ENCODE assay signal across 8 cellular contexts in genomic region chr19:57559008-57559403, GRCh38. TPM values are rescaled to one million over a fixed set of nuclear protein-coding genes. Genes with fewer than 3 reads are reported as not detected.
DNase-seq lines count a peak whose midpoint lies in the region; ATAC-seq and TF ChIP-seq lines count a peak whose summit lies in the region.

No MANE protein-coding gene starts in this region.

- peaks cover 8% of the 10 kb centered on the region for H4K20me1 ChIP-seq in neural progenitor cell (ENCODE audit: low read depth)

- H3K9ac ChIP-seq in neural progenitor cell = peak overlapping the region; percentile 65

- TF ChIP-seq CTCF in fibroblast of pulmonary artery (IDR thresholded peaks at IDR 0.05; ENCODE audit: low read length, missing control alignments) (no peak), neural progenitor cell (IDR thresholded peaks at IDR 0.05) (no peak)

- H3K79me2 ChIP-seq in neural progenitor cell (ENCODE audit: low read depth) = peaks cover 20% of the 10 kb centered on the region

- POLR2A ChIA-PET in activated CD4-positive, alpha-beta memory T cell treated with anti-CD3 and anti-CD28 coated beads, Interleukin-2, amount 10 ng/mL, durations not matched to agents 7 days and 5 days (lab: Charles Lee) = interaction anchor here (1.0 to 2.4 kb wide), 3 partner anchors 55 to 74 kb away, joined by 4 to 6 read pairs (median 4); partner anchors contain the start of genes ZNF134, ZNF211 and ZNF773

- CTCF ChIA-PET in activated CD4-positive, alpha-beta memory T cell treated with anti-CD3 and anti-CD28 coated beads, Interleukin-2, amount 10 ng/mL, durations not matched to agents 7 days and 5 days (lab: Charles Lee) = no interaction called here

- H3K27me3 Mint-ChIP-seq in activated CD4-positive, alpha-beta memory T cell treated with anti-CD3 and anti-CD28 coated beads, Interleukin-2, amount 10 ng/mL, durations not matched to agents 7 days and 5 days = no peaks in the 10 kb centered on the region
- peaks cover 13% of the 10 kb centered on the region for H3K27me3 Mint-ChIP-seq in neural progenitor cell (ENCODE audit: insufficient read depth, low read depth)

- H3F3A ChIP-seq in neural progenitor cell (ENCODE audit: low read depth) = no peaks in the 10 kb centered on the region

- peak overlapping the region; percentile 89 for H2AFZ ChIP-seq in neural progenitor cell (replicated peaks)

- peak in 2 of 3 experiments; percentile 5 to 6 for DNase-seq in activated CD8-positive, alpha-beta memory T cell treated with anti-CD3 and anti-CD28 coated beads for 48 hours (ENCODE audit: low read depth in 2 of 3, low spot score in 2 of 3)
- no peak for DNase-seq in activated CD8-positive, alpha-beta memory T cell treated with anti-CD3 and anti-CD28 coated beads for 24 hours
- peak; percentile 24 for DNase-seq in activated CD4-positive, alpha-beta memory T cell treated with anti-CD3 and anti-CD28 coated beads, Interleukin-2, amount 10 ng/mL, durations not matched to agents 7 days and 5 days
- DNase-seq in fibroblast of pulmonary artery (ENCODE audit: low read depth) (peak; percentile 17), neural progenitor cell (ENCODE audit: low spot score) (peak; percentile 58), NCI-H2107 (lab: John Stamatoyannopoulos, UW) (no peak)

- H3K9me3 ChIP-seq in neural progenitor cell (ENCODE audit: low read depth) = peaks cover 16% of the 10 kb centered on the region

- peak overlapping the region; percentile 86 for H3K4me3 Mint-ChIP-seq in activated CD4-positive, alpha-beta memory T cell treated with anti-CD3 and anti-CD28 coated beads, Interleukin-2, amount 10 ng/mL, durations not matched to agents 7 days and 5 days
- H3K4me3 Mint-ChIP-seq in neural progenitor cell = peak overlapping the region; percentile 99

- peaks cover 61% of the 10 kb centered on the region for H3K36me3 Mint-ChIP-seq in activated CD4-positive, alpha-beta memory T cell treated with anti-CD3 and anti-CD28 coated beads, Interleukin-2, amount 10 ng/mL, durations not matched to agents 7 days and 5 days (ENCODE audit: low read depth)
- peaks cover 46% of the 10 kb centered on the region for H3K36me3 Mint-ChIP-seq in neural progenitor cell

- H3K4me1 ChIP-seq in neural progenitor cell = peaks cover 6% of the 10 kb centered on the region

- no peaks in the 10 kb centered on the region for H3K27me3 ChIP-seq in neural progenitor cell

- H3K27ac ChIP-seq in neural progenitor cell = no peak overlapping the region

- H3K36me3 ChIP-seq in neural progenitor cell = no peaks in the 10 kb centered on the region

- peak; percentile 11 for ATAC-seq in HG03571 (IDR thresholded peaks at IDR 0.05; ENCODE audit: unreplicated experiment)
- ATAC-seq in HG02870 (IDR thresholded peaks at IDR 0.05; ENCODE audit: unreplicated experiment) = no peak

- H3K27ac Mint-ChIP-seq in activated CD4-positive, alpha-beta memory T cell treated with anti-CD3 and anti-CD28 coated beads, Interleukin-2, amount 10 ng/mL, durations not matched to agents 7 days and 5 days = peak overlapping the region; percentile 86
- peak overlapping the region; percentile 69 for H3K27ac Mint-ChIP-seq in neural progenitor cell

- peaks cover 56% of the 10 kb centered on the region for H3K9me3 Mint-ChIP-seq in activated CD4-positive, alpha-beta memory T cell treated with anti-CD3 and anti-CD28 coated beads, Interleukin-2, amount 10 ng/mL, durations not matched to agents 7 days and 5 days
- peaks cover 70% of the 10 kb centered on the region for H3K9me3 Mint-ChIP-seq in neural progenitor cell

- H3K4me1 Mint-ChIP-seq in activated CD4-positive, alpha-beta memory T cell treated with anti-CD3 and anti-CD28 coated beads, Interleukin-2, amount 10 ng/mL, durations not matched to agents 7 days and 5 days = peaks cover 22% of the 10 kb centered on the region
- peaks cover 11% of the 10 kb centered on the region for H3K4me1 Mint-ChIP-seq in neural progenitor cell

- H3K4me3 ChIP-seq in fibroblast of pulmonary artery (replicated peaks; ENCODE audit: low read depth, low read length) = peak overlapping the region; percentile 96
- H3K4me3 ChIP-seq in neural progenitor cell = peak overlapping the region; percentile 87

- peak overlapping the region; percentile 84 for H3K4me2 ChIP-seq in neural progenitor cell

RNA-seq across cellular contexts. Expression of gene ZNF550, which starts 0.7 kb away (rescaled TPM):
- 10 to 100 TPM; 11.8 to 12.5 TPM for total RNA-seq in activated CD4-positive, alpha-beta memory T cell treated with anti-CD3 and anti-CD28 coated beads, Interleukin-2, amount 10 ng/mL, durations not matched to agents 7 days and 5 days
- 10.7 and 11.1 TPM in 2 replicates for total RNA-seq in neural progenitor cell (ENCODE audit: low replicate concordance)

RNA-seq across cellular contexts. Expression of gene ZNF416, which starts 19.7 kb away (rescaled TPM):
- 1 to 10 TPM; 5.4 to 6.7 TPM for total RNA-seq in activated CD4-positive, alpha-beta memory T cell treated with anti-CD3 and anti-CD28 coated beads, Interleukin-2, amount 10 ng/mL, durations not matched to agents 7 days and 5 days
- total RNA-seq in neural progenitor cell (ENCODE audit: low replicate concordance) = 7.9 and 9.0 TPM in 2 replicates

RNA-seq across cellular contexts. Expression of gene ZIK1, which starts 24.9 kb away (rescaled TPM):
- total RNA-seq in activated CD4-positive, alpha-beta memory T cell treated with anti-CD3 and anti-CD28 coated beads, Interleukin-2, amount 10 ng/mL, durations not matched to agents 7 days and 5 days = 1 to 10 TPM; 5.7 to 6.1 TPM
- 35.1 and 56.1 TPM in 2 replicates for total RNA-seq in neural progenitor cell (ENCODE audit: low replicate concordance)

RNA-seq across cellular contexts. Expression of gene ZNF549, which starts 31.9 kb away (rescaled TPM):
- total RNA-seq in activated CD4-positive, alpha-beta memory T cell treated with anti-CD3 and anti-CD28 coated beads, Interleukin-2, amount 10 ng/mL, durations not matched to agents 7 days and 5 days = 1 to 10 TPM; 5.7 to 6.0 TPM
- total RNA-seq in neural progenitor cell (ENCODE audit: low replicate concordance) = 10.6 and 15.6 TPM in 2 replicates

RNA-seq across cellular contexts. Expression of gene ZNF530, which starts 40.7 kb away (rescaled TPM):
- 1 to 10 TPM; 7.4 to 8.3 TPM for total RNA-seq in activated CD4-positive, alpha-beta memory T cell treated with anti-CD3 and anti-CD28 coated beads, Interleukin-2, amount 10 ng/mL, durations not matched to agents 7 days and 5 days
- total RNA-seq in neural progenitor cell (ENCODE audit: low replicate concordance) = 10.5 and 20.4 TPM in 2 replicates

Comparison
In these comparisons a context has a peak if more than half of its experiments do, and no peak if none do; other contexts are left out.
1. DNase-seq: peak in activated CD8-positive, alpha-beta memory T cell treated with anti-CD3 and anti-CD28 coated beads for 48 hours (2 of 3), activated CD4-positive, alpha-beta memory T cell treated with anti-CD3 and anti-CD28 coated beads, Interleukin-2, amount 10 ng/mL, durations not matched to agents 7 days and 5 days (single experiment), fibroblast of pulmonary artery (single experiment) and neural progenitor cell (single experiment); none in activated CD8-positive, alpha-beta memory T cell treated with anti-CD3 and anti-CD28 coated beads for 24 hours (single experiment) and NCI-H2107 (single experiment).